Comparison of ENCODE assay signal across 15 cellular contexts in genomic region chr14:95275507-95275906, GRCh38.
"Had no signal": no experiment of that assay in that cellular context is flagged by ENCODE, and none has a peak within 500 bp of the region (broad histone marks: within the 10 kb centered on the region; RNA-seq: fewer than 3 reads in every experiment).

No MANE protein-coding gene starts in this region.

- DNase-seq: activated CD4-positive, CD25-positive, alpha-beta regulatory T cell treated with anti-CD3 and anti-CD28 coated beads, Interleukin-2, amount 50 U/mL, for 72 hours; activated gamma-delta T cell; activated T-cell treated with anti-CD3 and anti-CD28 coated beads, Interleukin-2, amount 50 U/mL, for 72 hours; effector CD8-positive, alpha-beta T cell; heart right ventricle; kidney glomerular epithelial cell; nephron progenitor cell; nucleus accumbens; sigmoid colon; spleen; stimulated activated naive CD8-positive, alpha-beta T cell treated with anti-CD3 and anti-CD28 coated beads, Interleukin-15, Interleukin-2, amounts not matched to agents 100 U/mL and 50 U/mL, for 24 hours; substantia nigra; T-helper 1 cell had no signal

- H3K9me3 Mint-ChIP-seq: activated naive CD4-positive, alpha-beta T cell treated with anti-CD3 and anti-CD28 coated beads, Interleukin-2, amount 50 U/mL, for 24 hours; activated T-cell treated with anti-CD3 and anti-CD28 coated beads, Interleukin-2, amount 50 U/mL, for 72 hours had no signal

- H3K27ac Mint-ChIP-seq: activated naive CD4-positive, alpha-beta T cell treated with anti-CD3 and anti-CD28 coated beads, Interleukin-2, amount 50 U/mL, for 24 hours; activated T-cell treated with anti-CD3 and anti-CD28 coated beads, Interleukin-2, amount 50 U/mL, for 72 hours; nephron progenitor cell had no signal

- H3K36me3 Mint-ChIP-seq: activated naive CD4-positive, alpha-beta T cell treated with anti-CD3 and anti-CD28 coated beads, Interleukin-2, amount 50 U/mL, for 24 hours had no signal

- ATAC-seq: activated T-cell treated with anti-CD3 and anti-CD28 coated beads, Interleukin-2, amount 50 U/mL, for 72 hours; heart right ventricle; stimulated activated naive CD8-positive, alpha-beta T cell treated with anti-CD3 and anti-CD28 coated beads, Interleukin-15, Interleukin-2, amounts not matched to agents 100 U/mL and 50 U/mL, for 24 hours had no signal

- H3K4me1 Mint-ChIP-seq: activated naive CD4-positive, alpha-beta T cell treated with anti-CD3 and anti-CD28 coated beads, Interleukin-2, amount 50 U/mL, for 24 hours had no signal

- FAIRE-seq: endothelial cell of umbilical vein had no signal

- H3K4me3 Mint-ChIP-seq: activated naive CD4-positive, alpha-beta T cell treated with anti-CD3 and anti-CD28 coated beads, Interleukin-2, amount 50 U/mL, for 24 hours; activated T-cell treated with anti-CD3 and anti-CD28 coated beads, Interleukin-2, amount 50 U/mL, for 72 hours; nephron progenitor cell had no signal
